In genomic region chr15:81301385-81301784, GRCh38 we compare ENCODE assay signal across 12 cellular contexts. TPM values are rescaled to one million over a fixed set of nuclear protein-coding genes. Genes with fewer than 3 reads are reported as not detected.
A peak's percentile ranks its signal among the peaks of the same experiment; 100 is the strongest.
DNase-seq lines count a peak whose midpoint lies in the region; ATAC-seq and TF ChIP-seq lines count a peak whose summit lies in the region.
"Had no signal": no experiment of that assay in that cellular context is flagged by ENCODE, and none has a peak within 500 bp of the region (broad histone marks: within the 10 kb centered on the region; RNA-seq: fewer than 3 reads in every experiment).

No MANE protein-coding gene starts in this region.

- H3K4me1 ChIP-seq in KMS-11 (ENCODE audit: low read depth, poor library complexity, severe bottlenecking): peaks cover 93% of the 10 kb centered on the region

- no peaks in the 10 kb centered on the region for H3K27me3 ChIP-seq in CD4-positive, alpha-beta T cell (ENCODE audit: control insufficient read depth, insufficient read depth, low read length)
- H3K27me3 ChIP-seq in KMS-11 (ENCODE audit: insufficient read depth, low read depth): no peaks in the 10 kb centered on the region

- peak in 1 of 10 experiments; percentile 8 for DNase-seq in CD4-positive, alpha-beta T cell
- no peak for DNase-seq in immature natural killer cell
- DNase-seq in midbrain (lab: John Stamatoyannopoulos, UW): no peak
- no peak for DNase-seq in cerebellar cortex (ENCODE audit: low spot score)
- DNase-seq in cerebellar nuclear complex (lab: John Stamatoyannopoulos, UW): no peak
- DNase-seq in LoVo (ENCODE audit: low spot score): no peak
- DNase-seq: HCEC 1CT, NCI-H1436 treated with DMSO at 0.1 percent for 48 hours, occipital lobe had no signal

- peak overlapping the region; percentile 99 for H3K4me3 Mint-ChIP-seq in CD4-positive, alpha-beta T cell
- peak overlapping the region; percentile 99 to 100 (median 100) for H3K4me3 Mint-ChIP-seq in immature natural killer cell
- H3K4me3 Mint-ChIP-seq: type B pancreatic cell had no signal

- no peaks in the 10 kb centered on the region for H3K27me3 Mint-ChIP-seq in CD4-positive, alpha-beta T cell
- H3K27me3 Mint-ChIP-seq in immature natural killer cell (ENCODE audit: low read depth in 3 of 3): peaks cover 5 to 12% (median 10%) of the 10 kb centered on the region in 3 donors
- H3K27me3 Mint-ChIP-seq: type B pancreatic cell had no signal

- CTCF ChIA-PET in CD4-positive, alpha-beta T cell (lab: Charles Lee): interaction anchor here (0.6 to 6.4 kb wide), 3 partner anchors 26 to 35 kb away, joined by 3 to 35 read pairs (median 3); no protein-coding TSS in a partner anchor

- H3K27ac Mint-ChIP-seq in CD4-positive, alpha-beta T cell: peak overlapping the region; percentile 92
- H3K27ac Mint-ChIP-seq in immature natural killer cell: peak overlapping the region; percentile 95 to 100 (median 99)
- H3K27ac Mint-ChIP-seq: type B pancreatic cell had no signal

- H4K20me1 ChIP-seq in KMS-11 (ENCODE audit: insufficient read depth): no peaks in the 10 kb centered on the region

- no peaks in the 10 kb centered on the region for H3K36me3 ChIP-seq in KMS-11 (ENCODE audit: insufficient read depth)

- H3K9me3 Mint-ChIP-seq in CD4-positive, alpha-beta T cell: no peaks in the 10 kb centered on the region
- no peaks in the 10 kb centered on the region for H3K9me3 Mint-ChIP-seq in immature natural killer cell
- H3K9me3 Mint-ChIP-seq: type B pancreatic cell had no signal

- TF ChIP-seq CTCF in CD4-positive, alpha-beta T cell (IDR thresholded peaks at IDR 0.05): no peak
- no peak for TF ChIP-seq CTCF in KMS-11 (conservative IDR thresholded peaks at IDR 0.05; ENCODE audit: low read depth, low read length)

- no peaks in the 10 kb centered on the region for H3K9me3 ChIP-seq in CD4-positive, alpha-beta T cell (ENCODE audit: control insufficient read depth, low read length)

- H3K9ac ChIP-seq in KMS-11: no peak overlapping the region

- POLR2A ChIA-PET in CD4-positive, alpha-beta T cell (lab: Charles Lee): interaction anchor here (0.9 to 22.8 kb wide), 12 partner anchors 4 to 99 kb away, joined by 3 to 472 read pairs (median 8); partner anchors contain the start of gene STARD5

- peak overlapping the region; percentile 95 for H3K27ac ChIP-seq in CD4-positive, alpha-beta T cell (ENCODE audit: low read depth, low read length)
- H3K27ac ChIP-seq in KMS-11: peak overlapping the region; percentile 33; the same call in 1 of the 2 replicates

- no peak for ATAC-seq in CD4-positive, alpha-beta T cell (ENCODE audit: poor library complexity)
- ATAC-seq in GM18873 (IDR thresholded peaks at IDR 0.05; ENCODE audit: low FRiP score, unreplicated experiment): peak; percentile 1

- intact Hi-C loops in CD4-positive, alpha-beta T cell (cut with DNase I, micrococcal nuclease): no loop called here

- H3K4me2 ChIP-seq in KMS-11: peak overlapping the region; percentile 69

- H3K79me2 ChIP-seq in KMS-11 (ENCODE audit: insufficient read depth, low read depth): no peaks in the 10 kb centered on the region

- no peak overlapping the region for H3K4me3 ChIP-seq in KMS-11 (IDR thresholded peaks at IDR 0.05; ENCODE audit: insufficient read depth, low read depth, low read length)

- H3K4me1 Mint-ChIP-seq in CD4-positive, alpha-beta T cell (ENCODE audit: low read depth): peaks cover 66% of the 10 kb centered on the region
- H3K4me1 Mint-ChIP-seq in immature natural killer cell: peaks cover 91 to 97% of the 10 kb centered on the region in 2 donors

- H3K36me3 Mint-ChIP-seq in CD4-positive, alpha-beta T cell (ENCODE audit: low read depth): peaks cover 100% of the 10 kb centered on the region
- peaks cover 53 to 85% (median 77%) of the 10 kb centered on the region in 3 donors for H3K36me3 Mint-ChIP-seq in immature natural killer cell
- H3K36me3 Mint-ChIP-seq: type B pancreatic cell had no signal

- H2AFZ ChIP-seq in KMS-11 (ENCODE audit: low read depth): no peak overlapping the region

RNA-seq across cellular contexts. Expression of gene STARD5, which starts 22.6 kb away (rescaled TPM):
- total RNA-seq in CD4-positive, alpha-beta T cell: 1 to 10 TPM; 9.7 to 9.8 TPM
- 1 to 10 TPM in 2 of 3 donors, not detected in 1; 1.7 to 3.8 TPM for polyA plus RNA-seq in immature natural killer cell
